In genomic region chr6:1310628-1311399, GRCh38 we compare ENCODE assay signal across 1 cellular context.
TF ChIP-seq lines count a peak whose summit lies in the region.

No MANE protein-coding gene starts in this region.

TF ChIP-seq in HepG2, 621 proteins besides CTCF, POLR2A, EP300 and RAD21 (continued from another document and continues in another):
- no peak; the same call in 1 of the 2 replicates for TF ChIP-seq TERF1 (CRISPR knock-in tag; IDR thresholded peaks at IDR 0.05)
- no peak for TF ChIP-seq EZH2 (conservative IDR thresholded peaks at IDR 0.05; ENCODE audit: low read depth, low read length)
- no peak for TF ChIP-seq HES4 (CRISPR knock-in tag; IDR thresholded peaks at IDR 0.05; ENCODE audit: borderline replicate concordance)
- TF ChIP-seq JARID2 (CRISPR knock-in tag; IDR thresholded peaks at IDR 0.05; ENCODE audit: insufficient replicate concordance), result peak; percentile 78
- TF ChIP-seq NFE2 (CRISPR knock-in tag; IDR thresholded peaks at IDR 0.05), result no peak
- TF ChIP-seq ZNF143 (CRISPR knock-in tag; IDR thresholded peaks at IDR 0.05), result no peak
- peak; percentile 67; the same call in 1 of the 2 replicates for TF ChIP-seq BCL6 (CRISPR knock-in tag; IDR thresholded peaks at IDR 0.05)
- no peak for TF ChIP-seq SNAPC5 (CRISPR knock-in tag; IDR thresholded peaks at IDR 0.05; ENCODE audit: borderline replicate concordance)
- TF ChIP-seq TRIM22 (IDR thresholded peaks at IDR 0.05), result no peak
- TF ChIP-seq SRSF9 (IDR thresholded peaks at IDR 0.05; ENCODE audit: borderline replicate concordance, insufficient read depth, low read depth, low read length, poor library complexity, severe bottlenecking), result no peak
- no peak for TF ChIP-seq ZNF225 (CRISPR knock-in tag; IDR thresholded peaks at IDR 0.05)
- peak; percentile 56 for TF ChIP-seq NR0B2 (CRISPR knock-in tag; IDR thresholded peaks at IDR 0.05)
- no peak for TF ChIP-seq GFI1 (CRISPR knock-in tag; IDR thresholded peaks at IDR 0.05; ENCODE audit: borderline replicate concordance)
- peak; percentile 57; the same call in 1 of the 2 replicates for TF ChIP-seq ZNF7 (CRISPR knock-in tag; IDR thresholded peaks at IDR 0.05)
- 0 out of 2 replicates have a peak, but pooled peaks have one; percentile 18 for TF ChIP-seq DNMT1 (CRISPR knock-in tag; IDR thresholded peaks at IDR 0.05)
- TF ChIP-seq MXD4 (CRISPR knock-in tag; IDR thresholded peaks at IDR 0.05), result no peak; the same call in 1 of the 2 replicates
- peak; percentile 27 for TF ChIP-seq RBM39 (IDR thresholded peaks at IDR 0.05; ENCODE audit: low read depth, low read length, poor library complexity, severe bottlenecking)
- TF ChIP-seq TFE3 (CRISPR knock-in tag; IDR thresholded peaks at IDR 0.05), result no peak
- TF ChIP-seq ZNF292 (CRISPR knock-in tag; IDR thresholded peaks at IDR 0.05; ENCODE audit: borderline replicate concordance, low read depth), result peak; percentile 98
- peak; percentile 89 for TF ChIP-seq POLR2G (IDR thresholded peaks at IDR 0.05; ENCODE audit: low read depth, low read length)
- no peak for TF ChIP-seq GMEB2 (CRISPR knock-in tag; IDR thresholded peaks at IDR 0.05; ENCODE audit: low read depth)
- TF ChIP-seq ZMYM3 (CRISPR knock-in tag; IDR thresholded peaks at IDR 0.05), result peak; percentile 81; the same call in 1 of the 2 replicates
- no peak; the same call in 1 of the 2 replicates for TF ChIP-seq ZNF766 (CRISPR knock-in tag; IDR thresholded peaks at IDR 0.05; ENCODE audit: borderline replicate concordance)
- no peak; the same call in 1 of the 2 replicates for TF ChIP-seq ATF2 (CRISPR knock-in tag; IDR thresholded peaks at IDR 0.05)
- 0 out of 2 replicates have a peak, but pooled peaks have one; percentile 26 for TF ChIP-seq ZNF839 (CRISPR knock-in tag; IDR thresholded peaks at IDR 0.05; ENCODE audit: borderline replicate concordance)
- no peak for TF ChIP-seq DMAP1 (CRISPR knock-in tag; IDR thresholded peaks at IDR 0.05)
- TF ChIP-seq PITX1 (CRISPR knock-in tag; IDR thresholded peaks at IDR 0.05), result peak; percentile 59
- no peak for TF ChIP-seq STAT6 (CRISPR knock-in tag; IDR thresholded peaks at IDR 0.05; ENCODE audit: borderline replicate concordance)
- no peak for TF ChIP-seq ZNF318 (CRISPR knock-in tag; IDR thresholded peaks at IDR 0.05)
- TF ChIP-seq ZNF879 (CRISPR knock-in tag; IDR thresholded peaks at IDR 0.05), result no peak
- no peak for TF ChIP-seq SIN3B (IDR thresholded peaks at IDR 0.05; ENCODE audit: low read length)
- no peak for TF ChIP-seq RFX3 (CRISPR knock-in tag; IDR thresholded peaks at IDR 0.05)
- peak; percentile 61; the same call in 1 of the 2 replicates for TF ChIP-seq ZNF768 (CRISPR knock-in tag; IDR thresholded peaks at IDR 0.05)
- 0 out of 2 replicates have a peak, but pooled peaks have one; percentile 22 for TF ChIP-seq RCOR2 (CRISPR knock-in tag; IDR thresholded peaks at IDR 0.05)
- TF ChIP-seq SRF (IDR thresholded peaks at IDR 0.05; ENCODE audit: low read depth, low read length), result no peak
- TF ChIP-seq ZNF260 (CRISPR knock-in tag; IDR thresholded peaks at IDR 0.05; ENCODE audit: borderline replicate concordance, low read depth), result no peak
- TF ChIP-seq ZKSCAN8 (CRISPR knock-in tag; IDR thresholded peaks at IDR 0.05; ENCODE audit: borderline replicate concordance), result peak; percentile 49; the same call in 1 of the 2 replicates
- TF ChIP-seq ZNF24 (IDR thresholded peaks at IDR 0.05), result 0 out of 2 replicates have a peak, but pooled peaks have one; percentile 16
- TF ChIP-seq ZNF691 (CRISPR knock-in tag; IDR thresholded peaks at IDR 0.05; ENCODE audit: borderline replicate concordance, low read depth), result no peak
